ENCODE assay signal across 1 cellular context in the genomic region with DNA sequence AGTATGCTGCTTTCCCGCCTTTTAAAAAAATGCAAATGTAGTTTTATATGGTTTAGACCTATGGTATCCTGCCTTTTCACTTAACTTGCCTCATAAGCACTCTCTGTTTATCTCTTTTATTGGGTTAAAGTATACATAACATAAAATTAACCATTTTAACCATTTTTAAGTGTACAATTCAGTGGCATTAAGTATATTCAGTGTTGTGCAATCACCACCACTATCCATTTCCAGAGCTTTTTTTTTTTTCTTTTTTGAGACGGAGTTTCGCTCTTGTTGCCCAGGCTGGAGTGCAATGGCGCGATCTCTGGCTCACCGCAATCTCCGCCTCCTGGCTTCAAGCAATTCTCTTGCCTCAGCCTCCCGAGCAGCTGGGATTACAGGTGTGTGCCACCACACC.
TF ChIP-seq lines count a peak whose summit lies in the region.
"Not testable (repeated sequence)": the region's sequence is repeated elsewhere in the genome, so short reads cannot be mapped to it uniquely, and the experiment has no call there.

No MANE protein-coding gene starts in this region.

TF ChIP-seq in K562, 482 proteins besides CTCF, POLR2A, EP300 and RAD21:
- TF ChIP-seq CEBPG (CRISPR knock-in tag; IDR thresholded peaks at IDR 0.05): not testable (repeated sequence)
- peak in 1 of 2 experiments; percentile 81; a peak in 2 of 4 replicates for TF ChIP-seq CEBPG (tag; conservative IDR thresholded peaks at IDR 0.05 in 1 of 2, IDR thresholded peaks at IDR 0.05 in 1 of 2)
- peak; percentile 66 for TF ChIP-seq CEBPB (tag; IDR thresholded peaks at IDR 0.05)
